In the genomic region with DNA sequence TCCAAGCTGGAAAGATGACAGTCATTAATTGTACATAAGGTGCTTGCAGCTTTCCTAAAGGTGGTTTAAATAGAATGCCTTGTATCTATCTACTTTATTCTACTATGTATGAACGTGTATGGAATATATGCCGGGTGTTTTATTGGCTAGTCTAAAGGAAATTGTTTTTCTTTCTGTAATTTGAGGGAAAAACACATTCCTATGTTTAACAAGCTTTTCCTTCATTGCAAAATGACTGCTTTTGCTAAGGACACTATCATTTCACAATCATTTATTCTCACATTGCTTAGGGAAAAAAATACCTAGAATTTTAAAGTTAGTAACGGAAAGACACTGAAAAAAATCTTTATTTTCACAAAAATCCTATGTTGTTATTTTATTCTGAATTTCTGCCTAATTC, we compare ENCODE assay signal across 25 cellular contexts.
"Had no signal": no experiment of that assay in that cellular context is flagged by ENCODE, and none has a peak within 500 bp of the region (broad histone marks: within the 10 kb centered on the region; RNA-seq: fewer than 3 reads in every experiment).

No MANE protein-coding gene starts in this region.

- H3K4me1 ChIP-seq: gastrocnemius medialis, left lung, neural progenitor cell, psoas muscle, sigmoid colon, spleen, testis, tibial artery had no signal

- H3K27me3 ChIP-seq: gastrocnemius medialis, heart left ventricle, hepatocyte, left lung, neural progenitor cell, ovary, sigmoid colon, spleen, testis, tibial artery had no signal

- H2AFZ ChIP-seq: hepatocyte, neural progenitor cell had no signal

- H3K36me3 ChIP-seq: gastrocnemius medialis, heart left ventricle, left lung, neural progenitor cell, ovary, sigmoid colon, spleen, tibial artery had no signal

- DNase-seq: cerebellar nuclear complex; cortex of kidney; effector CD4-positive, alpha-beta T cell; gastrocnemius medialis; heart left ventricle; left cardiac atrium; left lung; mesendoderm; midbrain; naive thymus-derived CD4-positive, alpha-beta T cell; nucleus accumbens; ovary; posterior cingulate gyrus; psoas muscle; right cardiac atrium; sigmoid colon; spleen; stimulated activated CD4-positive, alpha-beta T cell treated with anti-CD3 and anti-CD28 coated beads, Interleukin-4, amount 100 ng/mL, for 4 hours; stimulated activated naive CD8-positive, alpha-beta T cell treated with anti-CD3 and anti-CD28 coated beads, Interleukin-15, Interleukin-2, amounts not matched to agents 100 U/mL and 50 U/mL, for 24 hours; substantia nigra; testis; tibial artery had no signal

- H3K4me3 ChIP-seq: gastrocnemius medialis, heart left ventricle, hepatocyte, left lung, neural progenitor cell, ovary, psoas muscle, sigmoid colon, skin epidermis, spleen, testis, tibial artery had no signal

- H3K9me3 ChIP-seq: gastrocnemius medialis, heart left ventricle, left lung, ovary, psoas muscle, sigmoid colon, spleen, testis, tibial artery had no signal

- H3K27ac ChIP-seq: gastrocnemius medialis, heart left ventricle, hepatocyte, left lung, neural progenitor cell, ovary, psoas muscle, sigmoid colon, skin epidermis, spleen, testis, tibial artery had no signal

- H3K9ac ChIP-seq: neural progenitor cell had no signal

- H3K4me2 ChIP-seq: hepatocyte, neural progenitor cell had no signal
